Comparison of ENCODE assay signal across 2 cellular contexts in genomic region chr20:14957416-14957815, GRCh38.
TF ChIP-seq lines count a peak whose summit lies in the region.

No MANE protein-coding gene starts in this region.

TF ChIP-seq in HepG2, 621 proteins besides CTCF, POLR2A, EP300 and RAD21:
- TF ChIP-seq ZNF691 (CRISPR knock-in tag; IDR thresholded peaks at IDR 0.05; ENCODE audit: borderline replicate concordance, low read depth) (no peak), ZNF704 (CRISPR knock-in tag; IDR thresholded peaks at IDR 0.05; ENCODE audit: borderline replicate concordance) (no peak), ZSCAN31 (CRISPR knock-in tag; IDR thresholded peaks at IDR 0.05; ENCODE audit: low read depth) (no peak), JARID2 (CRISPR knock-in tag; IDR thresholded peaks at IDR 0.05; ENCODE audit: insufficient replicate concordance) (no peak), ZNF12 (CRISPR knock-in tag; IDR thresholded peaks at IDR 0.05) (no peak), CEBPG (CRISPR knock-in tag; IDR thresholded peaks at IDR 0.05) (no peak), ZBTB26 (CRISPR knock-in tag; IDR thresholded peaks at IDR 0.05; ENCODE audit: borderline replicate concordance) (no peak), ZBTB2 (CRISPR knock-in tag; IDR thresholded peaks at IDR 0.05; ENCODE audit: low read depth) (no peak), ZNF777 (CRISPR knock-in tag; IDR thresholded peaks at IDR 0.05) (no peak), CBX2 (IDR thresholded peaks at IDR 0.05; ENCODE audit: low read depth, low read length) (no peak), CBX2 (CRISPR knock-in tag; IDR thresholded peaks at IDR 0.05; ENCODE audit: low read depth) (no peak)
TF ChIP-seq in HepG2: peak in this region for 0.

TF ChIP-seq in H1, 55 proteins besides CTCF, POLR2A, EP300 and RAD21:
- TF ChIP-seq GABPA (IDR thresholded peaks at IDR 0.05; ENCODE audit: borderline replicate concordance, insufficient read depth, low read length): no peak
- 0 out of 2 replicates have a peak, but pooled peaks have one; percentile 18 for TF ChIP-seq YY1 (IDR thresholded peaks at IDR 0.05; ENCODE audit: low read depth, low read length)
- no peak for TF ChIP-seq RBBP5 (IDR thresholded peaks at IDR 0.05; ENCODE audit: borderline replicate concordance, low read depth, low read length)
- peak; percentile 53; the same call in 1 of the 2 replicates for TF ChIP-seq SRF (IDR thresholded peaks at IDR 0.05; ENCODE audit: low read depth, low read length)
- no peak for TF ChIP-seq TBP (IDR thresholded peaks at IDR 0.05; ENCODE audit: low read depth, low read length)
- TF ChIP-seq KDM4A (IDR thresholded peaks at IDR 0.05; ENCODE audit: low read depth, low read length, severe bottlenecking): no peak
- TF ChIP-seq TCF12 (IDR thresholded peaks at IDR 0.05; ENCODE audit: low read depth, low read length): no peak
